22 cellular contexts compared by ENCODE assay signal in the genomic region with DNA sequence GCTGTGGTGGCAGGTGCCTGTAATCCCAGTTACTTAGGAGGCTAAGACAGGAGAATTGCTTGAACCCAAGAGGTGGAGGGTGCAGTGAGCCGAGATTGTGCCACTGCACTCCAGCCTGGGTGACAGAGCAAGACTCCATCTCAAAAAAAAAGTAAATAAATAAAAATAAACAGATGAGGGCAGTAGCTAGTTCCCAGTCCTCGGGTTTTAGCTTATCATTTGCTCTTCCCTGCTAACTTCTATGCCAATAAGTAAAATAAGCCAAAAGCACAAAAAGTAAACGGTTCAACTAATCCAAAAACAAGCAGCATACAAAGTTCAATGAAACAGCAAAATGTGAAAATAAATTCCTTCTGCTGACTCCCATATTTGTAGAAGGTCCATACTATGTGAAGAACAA.
DNase-seq lines count a peak whose midpoint lies in the region; ATAC-seq and TF ChIP-seq lines count a peak whose summit lies in the region.
"Had no signal": no experiment of that assay in that cellular context is flagged by ENCODE, and none has a peak within 500 bp of the region (broad histone marks: within the 10 kb centered on the region; RNA-seq: fewer than 3 reads in every experiment).

No MANE protein-coding gene starts in this region.

- no peak overlapping the region for H3K4me3 ChIP-seq in A673 (ENCODE audit: low read depth, low read length, poor library complexity, severe bottlenecking)
- no peak overlapping the region for H3K4me3 ChIP-seq in RWPE2 (ENCODE audit: severe bottlenecking)
- no peak overlapping the region for H3K4me3 ChIP-seq in right lobe of liver
- H3K4me3 ChIP-seq in skeletal muscle satellite cell (ENCODE audit: low read length): no peak overlapping the region
- H3K4me3 ChIP-seq: BLaER1, GM12878 had no signal

- no peak for TF ChIP-seq CTCF in A673 (conservative IDR thresholded peaks at IDR 0.05; ENCODE audit: low read depth, low read length)
- TF ChIP-seq CTCF in RWPE2 (IDR thresholded peaks at IDR 0.05; ENCODE audit: poor library complexity, severe bottlenecking): no peak
- TF ChIP-seq CTCF in right lobe of liver (IDR thresholded peaks at IDR 0.05): no peak

- ATAC-seq in RWPE2 (ENCODE audit: low read depth) (0 out of 3 replicates have a peak, but pooled peaks have one; percentile 10), right lobe of liver (peak; percentile 47 to 56 (median 51)), GM18517 (IDR thresholded peaks at IDR 0.05; ENCODE audit: unreplicated experiment) (no peak)

- no peak overlapping the region for H3K9ac ChIP-seq in skeletal muscle satellite cell (ENCODE audit: low read depth, low read length)
- H3K9ac ChIP-seq: BLaER1, KMS-11 had no signal

- H3K9me3 ChIP-seq in A673 (ENCODE audit: low read depth, low read length, poor library complexity, severe bottlenecking): no peaks in the 10 kb centered on the region
- no peaks in the 10 kb centered on the region for H3K9me3 ChIP-seq in RWPE2 (ENCODE audit: severe bottlenecking)
- no peaks in the 10 kb centered on the region for H3K9me3 ChIP-seq in right lobe of liver
- no peaks in the 10 kb centered on the region for H3K9me3 ChIP-seq in skeletal muscle satellite cell (replicated peaks; ENCODE audit: low read length)
- H3K9me3 ChIP-seq: Caco-2 had no signal

- H3K4me1 ChIP-seq in A673 (ENCODE audit: insufficient read depth, low read length, poor library complexity, severe bottlenecking) (peaks cover 6% of the 10 kb centered on the region), RWPE2 (ENCODE audit: insufficient read depth, poor library complexity, severe bottlenecking) (peaks cover 6% of the 10 kb centered on the region), right lobe of liver (peaks cover 0 to 5% (median 0%) of the 10 kb centered on the region in 4 donors), skeletal muscle satellite cell (ENCODE audit: control insufficient read depth, insufficient read depth, low read length) (peaks cover 14% of the 10 kb centered on the region)

- H3K4me2 ChIP-seq in skeletal muscle satellite cell (ENCODE audit: low read length): peak overlapping the region; percentile 20
- H3K4me2 ChIP-seq: BLaER1, KMS-11 had no signal

- intact Hi-C loops in A673 (cut with micrococcal nuclease; ENCODE audit: unreplicated experiment): loop anchor here (10.0 kb wide), 1 partner anchor 751 kb away; no protein-coding TSS in a partner anchor
- intact Hi-C loops in right lobe of liver (cut with DNase I): no loop called here

- POLR2A ChIA-PET in A673 (lab: Charles Lee; ENCODE audit: low non-redundant PET): no interaction called here

- H3K27me3 ChIP-seq in A673 (replicated peaks; ENCODE audit: insufficient read depth, low read depth, low read length, poor library complexity) (no peaks in the 10 kb centered on the region), RWPE2 (ENCODE audit: insufficient read depth, poor library complexity, severe bottlenecking) (no peaks in the 10 kb centered on the region), right lobe of liver (no peaks in the 10 kb centered on the region), skeletal muscle satellite cell (ENCODE audit: control insufficient read depth, insufficient read depth, low read length) (peaks cover 4% of the 10 kb centered on the region)
- H3K27me3 ChIP-seq: BLaER1 had no signal

- WGBS in right lobe of liver (ENCODE audit: insufficient coverage, low coverage, low lambda C conversion rate, missing lambda C conversion rate): 22% methylated on average over 3 of the region's 3 CpGs

- CTCF ChIA-PET in A673 (lab: Charles Lee): no interaction called here

- no peaks in the 10 kb centered on the region for H3K36me3 ChIP-seq in A673 (ENCODE audit: insufficient read depth, low read length, poor library complexity, severe bottlenecking)
- H3K36me3 ChIP-seq in RWPE2 (ENCODE audit: low read depth): no peaks in the 10 kb centered on the region
- H3K36me3 ChIP-seq in right lobe of liver: no peaks in the 10 kb centered on the region
- H3K36me3 ChIP-seq in skeletal muscle satellite cell (ENCODE audit: insufficient read depth, low read length): no peaks in the 10 kb centered on the region
- H3K36me3 ChIP-seq: BLaER1 had no signal

- H3K27ac ChIP-seq in A673 (ENCODE audit: low read depth, low read length, poor library complexity, severe bottlenecking) (peak overlapping the region; percentile 12), RWPE2 (ENCODE audit: poor library complexity, severe bottlenecking) (no peak overlapping the region), right lobe of liver (no peak overlapping the region)
- H3K27ac ChIP-seq: BLaER1, KMS-11 had no signal

- no peak for TF ChIP-seq POLR2A in right lobe of liver (IDR thresholded peaks at IDR 0.05)

- BruUV-seq in A673 (replicated peaks; lab: Mats Ljungman, UMichigan): no TSS peak

- DNase-seq in A673 (ENCODE audit: low spot score): no peak
- DNase-seq in RWPE2 (ENCODE audit: low spot score): no peak
- DNase-seq in right lobe of liver: no peak
- DNase-seq in H4 (ENCODE audit: low spot score): no peak
- no peak for DNase-seq in NCI-H526 (lab: John Stamatoyannopoulos, UW)
- DNase-seq: ACHN; CD4-positive, alpha-beta T cell; DMS 273 treated with DMSO at 0.1 percent for 48 hours; DMS79 treated with DMSO at 0.1 percent for 48 hours; NCI-H1105; NCI-H146; NCI-H2029; NCI-H345; NCI-H524; NCI-H82; Right ventricle myocardium superior had no signal
